ENCODE assay signal across 1 cellular context in the genomic region with DNA sequence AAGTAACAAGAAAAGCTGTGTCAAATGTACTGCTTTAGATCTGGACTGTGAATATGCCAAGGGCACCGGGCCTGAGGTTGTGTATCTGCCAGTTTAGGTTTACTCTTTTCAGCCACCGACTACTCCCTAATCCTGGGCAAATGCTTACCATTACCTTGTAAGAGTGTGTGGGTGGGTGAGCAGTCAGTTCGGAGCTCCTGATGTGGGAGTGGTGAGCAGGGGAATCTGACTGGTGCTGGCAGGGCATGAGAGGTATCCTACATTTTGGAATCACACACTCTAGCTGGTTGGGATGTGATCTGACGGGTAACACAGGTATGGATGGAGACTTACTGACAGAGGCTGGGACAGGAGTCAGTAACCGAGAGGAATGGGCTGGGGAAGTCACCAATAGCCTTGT.
TF ChIP-seq lines count a peak whose summit lies in the region.

No MANE protein-coding gene starts in this region.

TF ChIP-seq in GM23338, 12 proteins besides CTCF, POLR2A, EP300 and RAD21:
- TF ChIP-seq, protein P1, sequence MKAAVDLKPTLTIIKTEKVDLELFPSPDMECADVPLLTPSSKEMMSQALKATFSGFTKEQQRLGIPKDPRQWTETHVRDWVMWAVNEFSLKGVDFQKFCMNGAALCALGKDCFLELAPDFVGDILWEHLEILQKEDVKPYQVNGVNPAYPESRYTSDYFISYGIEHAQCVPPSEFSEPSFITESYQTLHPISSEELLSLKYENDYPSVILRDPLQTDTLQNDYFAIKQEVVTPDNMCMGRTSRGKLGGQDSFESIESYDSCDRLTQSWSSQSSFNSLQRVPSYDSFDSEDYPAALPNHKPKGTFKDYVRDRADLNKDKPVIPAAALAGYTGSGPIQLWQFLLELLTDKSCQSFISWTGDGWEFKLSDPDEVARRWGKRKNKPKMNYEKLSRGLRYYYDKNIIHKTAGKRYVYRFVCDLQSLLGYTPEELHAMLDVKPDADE (IDR thresholded peaks at IDR 0.05), result no peak
- TF ChIP-seq ZNF331 (CRISPR knock-in tag; IDR thresholded peaks at IDR 0.05; ENCODE audit: low read depth), result no peak
- TF ChIP-seq NANOG (IDR thresholded peaks at IDR 0.05; ENCODE audit: borderline replicate concordance), result no peak
TF ChIP-seq in GM23338: peak in this region for 0.
